1 cellular context compared by ENCODE assay signal in genomic region chr1:110336300-110337039, GRCh38.
A peak's percentile ranks its signal among the peaks of the same experiment; 100 is the strongest.
TF ChIP-seq lines count a peak whose summit lies in the region.

No MANE protein-coding gene starts in this region.

TF ChIP-seq in K562, 482 proteins besides CTCF, POLR2A, EP300 and RAD21 (continues in another document):
- TF ChIP-seq RBM39 (optimal IDR thresholded peaks at IDR 0.05; ENCODE audit: low read depth, low read length) (no peak), ESRRB (CRISPR knock-in tag; IDR thresholded peaks at IDR 0.05; ENCODE audit: borderline replicate concordance) (no peak), ATF3 (IDR thresholded peaks at IDR 0.05) (peak; percentile 91), ATF3 (CRISPR knock-in tag; conservative IDR thresholded peaks at IDR 0.05) (peak; percentile 40; the same call in 1 of the 2 replicates), ESRRA (IDR thresholded peaks at IDR 0.05; ENCODE audit: borderline replicate concordance, low read depth) (peak; percentile 18; the same call in 1 of the 2 replicates), ZFP1 (CRISPR knock-in tag; IDR thresholded peaks at IDR 0.05) (no peak), HDAC1 (IDR thresholded peaks at IDR 0.05) (peak in 1 of 2 experiments; percentile 75; a peak in 2 of 4 replicates), ZFPM2 (CRISPR knock-in tag; IDR thresholded peaks at IDR 0.05) (no peak), SP1 (CRISPR knock-in tag; IDR thresholded peaks at IDR 0.05) (no peak), TEAD4 (IDR thresholded peaks at IDR 0.05; ENCODE audit: low read length) (peak; percentile 61; the same call in 1 of the 2 replicates), TEAD4 (CRISPR knock-in tag; IDR thresholded peaks at IDR 0.05; ENCODE audit: borderline replicate concordance) (no peak), MAFK (IDR thresholded peaks at IDR 0.05; ENCODE audit: low read length) (no peak), FOSL1 (tag; conservative IDR thresholded peaks at IDR 0.05) (peak; percentile 98), SMAD3 (CRISPR knock-in tag; conservative IDR thresholded peaks at IDR 0.05) (no peak), MTA1 (IDR thresholded peaks at IDR 0.05; ENCODE audit: borderline replicate concordance) (peak; percentile 55; the same call in 1 of the 2 replicates), RCOR1 (IDR thresholded peaks at IDR 0.05; ENCODE audit: borderline replicate concordance in 1 of 2, low read depth in 2 of 2, low read length in 2 of 2) (peak in 1 of 2 experiments; percentile 96; a peak in 2 of 4 replicates), SMARCA4 (IDR thresholded peaks at IDR 0.05) (peak; percentile 89), DDX20 (tag; IDR thresholded peaks at IDR 0.05; ENCODE audit: low read depth) (0 out of 2 replicates have a peak, but pooled peaks have one; percentile 63), ILF3 (IDR thresholded peaks at IDR 0.05; ENCODE audit: borderline replicate concordance) (no peak), ILK (tag; IDR thresholded peaks at IDR 0.05; ENCODE audit: borderline replicate concordance, low read depth) (no peak), ZNF79 (CRISPR knock-in tag; IDR thresholded peaks at IDR 0.05; ENCODE audit: low read depth) (no peak), ZNF592 (IDR thresholded peaks at IDR 0.05) (no peak), TBL1XR1 (IDR thresholded peaks at IDR 0.05; ENCODE audit: low read length in 2 of 2) (0 out of 4 replicates have a peak, but pooled peaks have one; percentile 37 to 63), DMBX1 (CRISPR knock-in tag; IDR thresholded peaks at IDR 0.05; ENCODE audit: borderline replicate concordance) (no peak), ZNF76 (CRISPR knock-in tag; IDR thresholded peaks at IDR 0.05; ENCODE audit: borderline replicate concordance) (no peak), PURB (CRISPR knock-in tag; IDR thresholded peaks at IDR 0.05; ENCODE audit: low read depth) (no peak), ARID2 (IDR thresholded peaks at IDR 0.05) (no peak), ZBTB26 (CRISPR knock-in tag; IDR thresholded peaks at IDR 0.05) (no peak), DLX4 (CRISPR knock-in tag; IDR thresholded peaks at IDR 0.05) (no peak), MEF2D (tag; conservative IDR thresholded peaks at IDR 0.05; ENCODE audit: low read depth) (peak; percentile 60; the same call in 1 of the 2 replicates), ZNF121 (CRISPR knock-in tag; conservative IDR thresholded peaks at IDR 0.05) (no peak), E2F5 (CRISPR knock-in tag; IDR thresholded peaks at IDR 0.05) (no peak), PHB (CRISPR knock-in tag; IDR thresholded peaks at IDR 0.05) (no peak), FOXA3 (CRISPR knock-in tag; conservative IDR thresholded peaks at IDR 0.05 in 1 of 2, IDR thresholded peaks at IDR 0.05 in 1 of 2) (no peak), BRF1 (IDR thresholded peaks at IDR 0.05; ENCODE audit: borderline replicate concordance, extremely low read depth, insufficient read length) (no peak), RBFOX2 (IDR thresholded peaks at IDR 0.05; ENCODE audit: low read depth, low read length) (no peak), SRSF3 (IDR thresholded peaks at IDR 0.05; ENCODE audit: insufficient read depth, low read length) (no peak), SRSF7 (optimal IDR thresholded peaks at IDR 0.05; ENCODE audit: low read depth, low read length) (no peak), AFF1 (IDR thresholded peaks at IDR 0.05; ENCODE audit: low read depth in 1 of 2, partially characterized antibody in 2 of 2) (peak in 1 of 2 experiments; percentile 32), ZBTB7A (IDR thresholded peaks at IDR 0.05; ENCODE audit: borderline replicate concordance, control insufficient read depth, low read depth, low read length) (no peak), ZNF384 (IDR thresholded peaks at IDR 0.05; ENCODE audit: low read depth, low read length) (no peak), TGIF2 (CRISPR knock-in tag; IDR thresholded peaks at IDR 0.05) (no peak), PATZ1 (CRISPR knock-in tag; IDR thresholded peaks at IDR 0.05; ENCODE audit: borderline replicate concordance) (no peak), ZNF778 (CRISPR knock-in tag; IDR thresholded peaks at IDR 0.05) (no peak), ZNF184 (CRISPR knock-in tag; IDR thresholded peaks at IDR 0.05) (no peak), SOX6 (IDR thresholded peaks at IDR 0.05) (peak; percentile 26; the same call in 1 of the 2 replicates), POLR2B (IDR thresholded peaks at IDR 0.05; ENCODE audit: low read depth, partially characterized antibody) (no peak), RBM17 (IDR thresholded peaks at IDR 0.05; ENCODE audit: borderline replicate concordance, low read depth, low read length) (no peak), ZNF431 (CRISPR knock-in tag; IDR thresholded peaks at IDR 0.05) (no peak), ZFP91 (CRISPR knock-in tag; IDR thresholded peaks at IDR 0.05) (no peak), ZSCAN32 (CRISPR knock-in tag; IDR thresholded peaks at IDR 0.05) (no peak), RUNX1 (IDR thresholded peaks at IDR 0.05; ENCODE audit: low read depth) (no peak), SMAD4 (CRISPR knock-in tag; conservative IDR thresholded peaks at IDR 0.05) (no peak), ZNF766 (CRISPR knock-in tag; conservative IDR thresholded peaks at IDR 0.05) (0 out of 2 replicates have a peak, but pooled peaks have one; percentile 50), XRCC4 (IDR thresholded peaks at IDR 0.05; ENCODE audit: extremely low read depth, insufficient read depth, insufficient read length) (no peak), MYNN (IDR thresholded peaks at IDR 0.05) (no peak), MYNN (CRISPR knock-in tag; IDR thresholded peaks at IDR 0.05) (no peak), POLR2H (tag; IDR thresholded peaks at IDR 0.05; ENCODE audit: low read depth) (no peak)
